ENCODE assay signal across 19 cellular contexts in the genomic region with DNA sequence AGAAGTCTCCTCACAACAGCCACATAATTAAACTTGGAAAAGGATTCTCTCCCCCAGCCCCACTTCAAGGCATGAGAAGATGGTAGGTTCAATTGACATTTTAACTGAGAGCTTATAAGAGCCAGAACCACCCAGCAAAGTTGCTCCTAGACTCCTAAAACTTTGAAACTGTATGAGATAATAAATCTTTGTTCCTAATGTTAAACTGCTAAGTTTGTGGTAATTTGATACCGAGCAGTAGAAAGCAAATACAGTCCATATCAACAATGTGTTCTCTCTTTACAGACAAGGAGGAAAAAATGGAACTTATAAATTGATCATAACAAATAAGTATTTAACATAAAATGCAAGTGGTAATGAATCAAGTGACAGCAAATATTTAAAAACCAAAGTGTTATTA.
DNase-seq lines count a peak whose midpoint lies in the region; ATAC-seq, FAIRE-seq and TF ChIP-seq lines count a peak whose summit lies in the region.
"Had no signal": no experiment of that assay in that cellular context is flagged by ENCODE, and none has a peak within 500 bp of the region (broad histone marks: within the 10 kb centered on the region; RNA-seq: fewer than 3 reads in every experiment).

No MANE protein-coding gene starts in this region.

- peak overlapping the region; percentile 42 for H2AFZ ChIP-seq in osteoblast (ENCODE audit: low read length)

- peak; percentile 66 for FAIRE-seq in islet of Langerhans (lab: Jason Lieb, UNC)
- FAIRE-seq: H1, K562 had no signal

- WGBS in heart right ventricle, 2 donors, result 86 to 96% methylated on average over 1 of the region's 1 CpG

- ATAC-seq in heart right ventricle (no peak), GM21526 (IDR thresholded peaks at IDR 0.05; ENCODE audit: low FRiP score, unreplicated experiment) (no peak)
- ATAC-seq: CD8-positive, alpha-beta T cell; K562 had no signal

- H3K27me3 ChIP-seq in osteoblast (ENCODE audit: insufficient read depth, low read length), result no peaks in the 10 kb centered on the region
- no peaks in the 10 kb centered on the region for H3K27me3 ChIP-seq in heart right ventricle
- H3K27me3 ChIP-seq: BLaER1 treated with 17β-estradiol and CSF1 and Interleukin-3, amounts not matched to agents 10 nM and 100 nM had no signal

- H3K79me2 ChIP-seq in osteoblast (ENCODE audit: insufficient read depth, low read length), result no peaks in the 10 kb centered on the region

- TF ChIP-seq CTCF in osteoblast (IDR thresholded peaks at IDR 0.05; ENCODE audit: extremely low read depth, low read depth, low read length) (no peak), heart right ventricle (IDR thresholded peaks at IDR 0.05) (no peak)

- no peak overlapping the region for H3K4me2 ChIP-seq in osteoblast (ENCODE audit: insufficient read depth, low read length)
- H3K4me2 ChIP-seq: BLaER1 treated with 17β-estradiol and CSF1 and Interleukin-3, amounts not matched to agents 10 nM and 100 nM had no signal

- DNase-seq in NCI-H2171 treated with DMSO at 0.1 percent for 48 hours (lab: John Stamatoyannopoulos, UW) (peak; percentile 16), NCI-H2171 (lab: John Stamatoyannopoulos, UW) (no peak), M059J (ENCODE audit: low read depth) (peak; percentile 43), osteoblast (ENCODE audit: insufficient read length, low spot score, missing footprints) (no peak), heart right ventricle (no peak), NCI-H446 (lab: John Stamatoyannopoulos, UW) (no peak)
- DNase-seq: CD8-positive, alpha-beta T cell; COR-L47; DMS153; DMS79; GDM1; H9; IMR-90 had no signal

- no peak overlapping the region for H3K4me3 ChIP-seq in osteoblast (ENCODE audit: insufficient read depth, low read length)
- H3K4me3 ChIP-seq in heart right ventricle, result no peak overlapping the region
- H3K4me3 ChIP-seq: BLaER1 treated with 17β-estradiol and CSF1 and Interleukin-3, amounts not matched to agents 10 nM and 100 nM; K562 had no signal

- H3K27ac ChIP-seq in osteoblast (ENCODE audit: low read depth, low read length) (no peak overlapping the region), heart right ventricle (no peak overlapping the region)
- H3K27ac ChIP-seq: BLaER1 treated with 17β-estradiol and CSF1 and Interleukin-3, amounts not matched to agents 10 nM and 100 nM; HL-60 had no signal

- peaks cover 45% of the 10 kb centered on the region for H3K4me1 ChIP-seq in osteoblast (ENCODE audit: insufficient read depth, low read length)
- H3K4me1 ChIP-seq in heart right ventricle, result no peaks in the 10 kb centered on the region

- H4K20me1 ChIP-seq in osteoblast (ENCODE audit: insufficient read depth, low read length), result no peaks in the 10 kb centered on the region
- H4K20me1 ChIP-seq: BLaER1 treated with 17β-estradiol and CSF1 and Interleukin-3, amounts not matched to agents 10 nM and 100 nM had no signal

- no peaks in the 10 kb centered on the region for H3K36me3 ChIP-seq in osteoblast (ENCODE audit: insufficient read depth, low read length)
- no peaks in the 10 kb centered on the region for H3K36me3 ChIP-seq in heart right ventricle
- H3K36me3 ChIP-seq: BLaER1 treated with 17β-estradiol and CSF1 and Interleukin-3, amounts not matched to agents 10 nM and 100 nM had no signal

- intact Hi-C loops in heart right ventricle (cut with DNase I), result no loop called here

- H3K9me3 ChIP-seq in osteoblast (ENCODE audit: low read depth, low read length) (no peaks in the 10 kb centered on the region), heart right ventricle (no peaks in the 10 kb centered on the region)
- H3K9me3 ChIP-seq: BLaER1 treated with 17β-estradiol and CSF1 and Interleukin-3, amounts not matched to agents 10 nM and 100 nM had no signal

Comparison
In these comparisons a context has a peak if more than half of its experiments do, and no peak if none do; other contexts are left out.
1. DNase-seq: peak in NCI-H2171 treated with DMSO at 0.1 percent for 48 hours (single experiment) and M059J (single experiment); none in NCI-H2171 (single experiment), osteoblast (single experiment), heart right ventricle (0 of 2) and NCI-H446 (0 of 2).